ENCODE assay signal across 18 cellular contexts in the genomic region with DNA sequence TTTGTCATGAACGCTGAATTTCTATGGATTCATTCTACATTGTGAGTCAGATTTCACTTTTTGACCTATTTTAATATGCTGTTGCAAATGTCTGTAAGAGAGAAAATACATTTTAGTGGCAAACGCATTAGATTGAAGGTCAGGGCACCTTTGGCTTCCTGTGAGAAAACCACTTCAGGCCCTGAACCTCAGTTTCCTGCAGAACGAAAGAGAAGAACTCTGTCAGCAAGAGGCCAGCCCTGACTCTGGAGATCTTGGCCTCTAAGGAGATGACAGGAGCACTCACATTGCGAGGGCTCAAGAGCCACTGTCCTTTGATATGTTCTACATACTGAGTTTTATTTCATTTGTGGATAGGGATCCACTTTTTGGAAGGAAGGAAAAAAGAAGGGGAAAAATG.
DNase-seq lines count a peak whose midpoint lies in the region; ATAC-seq and TF ChIP-seq lines count a peak whose summit lies in the region.
"Had no signal": no experiment of that assay in that cellular context is flagged by ENCODE, and none has a peak within 500 bp of the region (broad histone marks: within the 10 kb centered on the region; RNA-seq: fewer than 3 reads in every experiment).

No MANE protein-coding gene starts in this region.

- POLR2A ChIA-PET in activated CD8-positive, alpha-beta T cell treated with anti-CD3 and anti-CD28 coated beads for 36 hours (lab: Charles Lee): no interaction called here

- H3K27me3 Mint-ChIP-seq in activated naive CD4-positive, alpha-beta T cell treated with anti-CD3 and anti-CD28 coated beads, Interleukin-2, amount 50 U/mL, for 24 hours: no peaks in the 10 kb centered on the region
- no peaks in the 10 kb centered on the region for H3K27me3 Mint-ChIP-seq in activated CD8-positive, alpha-beta T cell treated with anti-CD3 and anti-CD28 coated beads for 36 hours
- H3K27me3 Mint-ChIP-seq in stimulated activated naive CD8-positive, alpha-beta T cell treated with anti-CD3 and anti-CD28 coated beads, Interleukin-15, amount 100 ng/mL, for 72 hours: no peaks in the 10 kb centered on the region

- TF ChIP-seq CTCF in activated CD8-positive, alpha-beta T cell treated with anti-CD3 and anti-CD28 coated beads for 36 hours (IDR thresholded peaks at IDR 0.05): no peak

- CTCF ChIA-PET in activated CD8-positive, alpha-beta T cell treated with anti-CD3 and anti-CD28 coated beads for 36 hours (lab: Charles Lee): interaction anchor here (0.8 to 2.9 kb wide), 4 partner anchors 25 to 615 kb away, joined by 3 to 14 read pairs (median 4); no protein-coding TSS in a partner anchor

- in situ Hi-C loops in G401 (cut with HindIII; ENCODE audit: low sequenced_read_pairs): no loop called here

- no peaks in the 10 kb centered on the region for H3K27me3 ChIP-seq in iPS-20b (ENCODE audit: insufficient read depth, low read length)
- H3K27me3 ChIP-seq: suprapubic skin had no signal

- H3K36me3 Mint-ChIP-seq in activated naive CD4-positive, alpha-beta T cell treated with anti-CD3 and anti-CD28 coated beads, Interleukin-2, amount 50 U/mL, for 24 hours: peaks cover 15% of the 10 kb centered on the region
- H3K36me3 Mint-ChIP-seq in activated CD8-positive, alpha-beta T cell treated with anti-CD3 and anti-CD28 coated beads for 36 hours (ENCODE audit: low read depth): peaks cover 28% of the 10 kb centered on the region

- H3K4me1 ChIP-seq in iPS-20b (ENCODE audit: insufficient read depth, low read length): peaks cover 31% of the 10 kb centered on the region; the same call in 1 of the 2 replicates
- H3K4me1 ChIP-seq: parathyroid adenoma, suprapubic skin had no signal

- H3K9me3 Mint-ChIP-seq in activated naive CD4-positive, alpha-beta T cell treated with anti-CD3 and anti-CD28 coated beads, Interleukin-2, amount 50 U/mL, for 24 hours: no peaks in the 10 kb centered on the region
- no peaks in the 10 kb centered on the region for H3K9me3 Mint-ChIP-seq in activated CD8-positive, alpha-beta T cell treated with anti-CD3 and anti-CD28 coated beads for 36 hours
- no peaks in the 10 kb centered on the region for H3K9me3 Mint-ChIP-seq in stimulated activated naive CD8-positive, alpha-beta T cell treated with anti-CD3 and anti-CD28 coated beads, Interleukin-15, amount 100 ng/mL, for 72 hours

- DNase-seq in activated naive CD4-positive, alpha-beta T cell treated with anti-CD3 and anti-CD28 coated beads, Interleukin-2, amount 50 U/mL, for 16 hours: no peak
- DNase-seq in activated CD8-positive, alpha-beta T cell treated with anti-CD3 and anti-CD28 coated beads for 36 hours: peak; percentile 57
- peak in 1 of 2 donors; percentile 35 for DNase-seq in stimulated activated naive CD8-positive, alpha-beta T cell treated with anti-CD3 and anti-CD28 coated beads, Interleukin-15, amount 100 ng/mL, for 72 hours
- DNase-seq in G401 (ENCODE audit: low spot score): no peak
- no peak for DNase-seq in stimulated activated CD4-positive, alpha-beta T cell treated with anti-CD3 and anti-CD28 coated beads, Interleukin-2, amount 100 ng/mL, for 48 hours
- DNase-seq in AG08395 (ENCODE audit: low spot score): no peak
- DNase-seq: activated CD4-positive, CD25-positive, alpha-beta regulatory T cell; NCI-H2081; NCI-H526 treated with DMSO at 0.1 percent for 48 hours; PC-3; stimulated activated CD4-positive, alpha-beta T cell treated with anti-CD3 and anti-CD28 coated beads, Interleukin-2, amount 100 ng/mL, for 24 hours had no signal

- peak; percentile 87 for ATAC-seq in activated CD8-positive, alpha-beta T cell treated with anti-CD3 and anti-CD28 coated beads for 36 hours
- ATAC-seq in stimulated activated naive CD8-positive, alpha-beta T cell treated with anti-CD3 and anti-CD28 coated beads, Interleukin-15, amount 100 ng/mL, for 72 hours: peak; percentile 77
- ATAC-seq: esophagus mucosa, PC-3 had no signal

- peak overlapping the region; percentile 3; the same call in 1 of the 2 replicates for H3K9ac ChIP-seq in iPS-20b (ENCODE audit: low read depth, low read length)
- H3K9ac ChIP-seq: KMS-11, parathyroid adenoma had no signal

- H3K9me3 ChIP-seq in iPS-20b (ENCODE audit: insufficient read depth, low read depth, low read length): no peaks in the 10 kb centered on the region
- H3K9me3 ChIP-seq: suprapubic skin had no signal

- no peaks in the 10 kb centered on the region for H3K36me3 ChIP-seq in iPS-20b (ENCODE audit: insufficient read depth, low read depth, low read length)
- H3K36me3 ChIP-seq: cardiac muscle cell had no signal

- intact Hi-C loops in activated CD8-positive, alpha-beta T cell treated with anti-CD3 and anti-CD28 coated beads for 36 hours (cut with micrococcal nuclease): no loop called here

- H3K27ac Mint-ChIP-seq in activated naive CD4-positive, alpha-beta T cell treated with anti-CD3 and anti-CD28 coated beads, Interleukin-2, amount 50 U/mL, for 24 hours: peak overlapping the region; percentile 87
- peak overlapping the region; percentile 66 for H3K27ac Mint-ChIP-seq in activated CD8-positive, alpha-beta T cell treated with anti-CD3 and anti-CD28 coated beads for 36 hours
- H3K27ac Mint-ChIP-seq in stimulated activated naive CD8-positive, alpha-beta T cell treated with anti-CD3 and anti-CD28 coated beads, Interleukin-15, amount 100 ng/mL, for 72 hours: peak overlapping the region; percentile 61 to 97

- no peak overlapping the region for H3K4me3 Mint-ChIP-seq in activated naive CD4-positive, alpha-beta T cell treated with anti-CD3 and anti-CD28 coated beads, Interleukin-2, amount 50 U/mL, for 24 hours
- no peak overlapping the region for H3K4me3 Mint-ChIP-seq in activated CD8-positive, alpha-beta T cell treated with anti-CD3 and anti-CD28 coated beads for 36 hours
- peak overlapping the region; percentile 41 to 55 for H3K4me3 Mint-ChIP-seq in stimulated activated naive CD8-positive, alpha-beta T cell treated with anti-CD3 and anti-CD28 coated beads, Interleukin-15, amount 100 ng/mL, for 72 hours

- H3K4me1 Mint-ChIP-seq in activated naive CD4-positive, alpha-beta T cell treated with anti-CD3 and anti-CD28 coated beads, Interleukin-2, amount 50 U/mL, for 24 hours: peaks cover 46% of the 10 kb centered on the region
- H3K4me1 Mint-ChIP-seq in activated CD8-positive, alpha-beta T cell treated with anti-CD3 and anti-CD28 coated beads for 36 hours (ENCODE audit: low read depth): peaks cover 29% of the 10 kb centered on the region
- peaks cover 43% of the 10 kb centered on the region for H3K4me1 Mint-ChIP-seq in stimulated activated naive CD8-positive, alpha-beta T cell treated with anti-CD3 and anti-CD28 coated beads, Interleukin-15, amount 100 ng/mL, for 72 hours

- no peak overlapping the region for H3K27ac ChIP-seq in iPS-20b (ENCODE audit: low read length)
- H3K27ac ChIP-seq: cardiac muscle cell, KMS-11, parathyroid adenoma, suprapubic skin had no signal

- H3K4me3 ChIP-seq in iPS-20b (ENCODE audit: low read length): no peak overlapping the region
- H3K4me3 ChIP-seq: cardiac muscle cell, suprapubic skin had no signal

Comparison
In these comparisons a context has a peak if more than half of its experiments do, and no peak if none do; other contexts are left out.
1. H3K4me3 Mint-ChIP-seq: peak in stimulated activated naive CD8-positive, alpha-beta T cell treated with anti-CD3 and anti-CD28 coated beads, Interleukin-15, amount 100 ng/mL, for 72 hours (2 of 2); none in activated naive CD4-positive, alpha-beta T cell treated with anti-CD3 and anti-CD28 coated beads, Interleukin-2, amount 50 U/mL, for 24 hours (single experiment) and activated CD8-positive, alpha-beta T cell treated with anti-CD3 and anti-CD28 coated beads for 36 hours (single experiment).
2. Peak in every context shown above with its lines, with median percentiles within 50 percentile points of each other: H3K27ac Mint-ChIP-seq.